Comparison of ENCODE assay signal across 1 cellular context in the genomic region with DNA sequence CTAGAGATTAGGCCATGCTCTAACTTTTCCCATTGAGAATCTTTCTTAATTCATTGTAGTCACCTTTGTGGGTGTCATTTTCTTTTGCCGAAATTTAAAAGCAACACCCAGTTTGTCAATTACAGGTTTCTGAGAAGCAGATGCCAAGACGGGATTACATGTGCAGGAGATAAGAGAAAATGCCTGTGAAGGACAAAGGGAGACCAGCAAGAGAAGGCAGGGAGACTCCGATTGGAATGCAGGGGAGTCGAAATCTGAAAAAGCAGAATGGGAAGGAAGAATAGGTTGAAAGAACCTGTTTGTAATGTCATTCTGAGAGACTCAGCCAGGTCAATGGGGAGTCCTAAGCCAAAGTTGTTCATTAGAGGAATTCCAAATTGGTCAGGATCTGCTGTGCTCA.
TF ChIP-seq lines count a peak whose summit lies in the region.

No MANE protein-coding gene starts in this region.

TF ChIP-seq in K562, 482 proteins besides CTCF, POLR2A, EP300 and RAD21 (continued from another document):
- TF ChIP-seq, protein P1, sequence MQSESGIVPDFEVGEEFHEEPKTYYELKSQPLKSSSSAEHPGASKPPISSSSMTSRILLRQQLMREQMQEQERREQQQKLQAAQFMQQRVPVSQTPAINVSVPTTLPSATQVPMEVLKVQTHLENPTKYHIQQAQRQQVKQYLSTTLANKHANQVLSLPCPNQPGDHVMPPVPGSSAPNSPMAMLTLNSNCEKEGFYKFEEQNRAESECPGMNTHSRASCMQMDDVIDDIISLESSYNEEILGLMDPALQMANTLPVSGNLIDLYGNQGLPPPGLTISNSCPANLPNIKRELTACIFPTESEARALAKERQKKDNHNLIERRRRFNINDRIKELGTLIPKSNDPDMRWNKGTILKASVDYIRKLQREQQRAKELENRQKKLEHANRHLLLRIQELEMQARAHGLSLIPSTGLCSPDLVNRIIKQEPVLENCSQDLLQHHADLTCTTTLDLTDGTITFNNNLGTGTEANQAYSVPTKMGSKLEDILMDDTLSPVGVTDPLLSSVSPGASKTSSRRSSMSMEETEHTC (IDR thresholded peaks at IDR 0.05): no peak
- TF ChIP-seq MAFG (tag; conservative IDR thresholded peaks at IDR 0.05) (no peak), E2F3 (CRISPR knock-in tag; IDR thresholded peaks at IDR 0.05) (no peak), REST (CRISPR knock-in tag; IDR thresholded peaks at IDR 0.05; ENCODE audit: low read depth) (no peak), TAF9B (IDR thresholded peaks at IDR 0.05; ENCODE audit: partially characterized antibody) (no peak), TOE1 (IDR thresholded peaks at IDR 0.05; ENCODE audit: borderline replicate concordance) (no peak), TOE1 (CRISPR knock-in tag; IDR thresholded peaks at IDR 0.05; ENCODE audit: borderline replicate concordance, low read depth) (no peak), CAMTA2 (CRISPR knock-in tag; conservative IDR thresholded peaks at IDR 0.05) (no peak), ZNF324 (CRISPR knock-in tag; IDR thresholded peaks at IDR 0.05) (no peak), MTA2 (IDR thresholded peaks at IDR 0.05; ENCODE audit: low read depth) (0 out of 2 replicates have a peak, but pooled peaks have one; percentile 36), CBFA2T2 (conservative IDR thresholded peaks at IDR 0.05) (peak; percentile 38; the same call in 1 of the 2 replicates), BRF1 (IDR thresholded peaks at IDR 0.05; ENCODE audit: borderline replicate concordance, extremely low read depth, insufficient read length) (no peak), ZBTB40 (IDR thresholded peaks at IDR 0.05) (no peak), ZBTB40 (CRISPR knock-in tag; IDR thresholded peaks at IDR 0.05) (no peak), PML (IDR thresholded peaks at IDR 0.05; ENCODE audit: low read length) (no peak), SRSF9 (IDR thresholded peaks at IDR 0.05; ENCODE audit: borderline replicate concordance, low read depth, low read length) (no peak), ZNF143 (CRISPR knock-in tag; IDR thresholded peaks at IDR 0.05) (no peak), ZC3H8 (IDR thresholded peaks at IDR 0.05) (no peak), ZNF740 (CRISPR knock-in tag; IDR thresholded peaks at IDR 0.05) (no peak), ZNF740 (tag; IDR thresholded peaks at IDR 0.05) (no peak), STAG1 (CRISPR knock-in tag; IDR thresholded peaks at IDR 0.05; ENCODE audit: borderline replicate concordance) (no peak), ZBTB26 (CRISPR knock-in tag; IDR thresholded peaks at IDR 0.05) (no peak), NCOR1 (IDR thresholded peaks at IDR 0.05) (0 out of 2 replicates have a peak, but pooled peaks have one; percentile 9), IRF2 (CRISPR knock-in tag; IDR thresholded peaks at IDR 0.05) (no peak), MNT (conservative IDR thresholded peaks at IDR 0.05) (no peak), L3MBTL2 (IDR thresholded peaks at IDR 0.05) (peak; percentile 55; the same call in 1 of the 2 replicates), NONO (IDR thresholded peaks at IDR 0.05; ENCODE audit: low read depth in 2 of 2, low read length in 1 of 2) (no peak), CHD4 (IDR thresholded peaks at IDR 0.05; ENCODE audit: insufficient read depth, insufficient replicate concordance, low read depth, low read length, poor library complexity, severe bottlenecking) (no peak), ILF3 (IDR thresholded peaks at IDR 0.05; ENCODE audit: borderline replicate concordance) (no peak)
